9 cellular contexts compared by ENCODE assay signal in genomic region chr9:115649991-115650472, GRCh38.
A peak's percentile ranks its signal among the peaks of the same experiment; 100 is the strongest.
DNase-seq lines count a peak whose midpoint lies in the region; ATAC-seq and TF ChIP-seq lines count a peak whose summit lies in the region.
"Had no signal": no experiment of that assay in that cellular context is flagged by ENCODE, and none has a peak within 500 bp of the region (broad histone marks: within the 10 kb centered on the region; RNA-seq: fewer than 3 reads in every experiment).

No MANE protein-coding gene starts in this region.

- ATAC-seq in right lobe of liver, result peak; percentile 78 to 98 (median 85)
- no peak for ATAC-seq in HG03442 (IDR thresholded peaks at IDR 0.05; ENCODE audit: unreplicated experiment)

- H3K4me1 ChIP-seq in right lobe of liver, result no peaks in the 10 kb centered on the region
- H3K4me1 ChIP-seq in subcutaneous abdominal adipose tissue (ENCODE audit: control insufficient read depth in 5 of 5, insufficient read depth in 5 of 5, low read length in 5 of 5), result peaks cover 0 to 8% (median 5%) of the 10 kb centered on the region in 5 donors

- TF ChIP-seq CTCF in epithelial cell of proximal tubule (conservative IDR thresholded peaks at IDR 0.05; ENCODE audit: low read depth, low read length) (no peak), right lobe of liver (IDR thresholded peaks at IDR 0.05) (no peak)

- no peak overlapping the region for H3K27ac ChIP-seq in right lobe of liver
- peak overlapping the region; percentile 33 for H3K27ac ChIP-seq in subcutaneous abdominal adipose tissue (ENCODE audit: low read depth, low read length)

- TF ChIP-seq POLR2A in right lobe of liver (IDR thresholded peaks at IDR 0.05), result no peak

- H3K4me3 ChIP-seq in epithelial cell of proximal tubule (ENCODE audit: low read depth, low read length) (no peak overlapping the region), right lobe of liver (no peak overlapping the region), subcutaneous abdominal adipose tissue (ENCODE audit: low read depth in 1 of 5, low read length in 5 of 5) (no peak overlapping the region)

- H3K36me3 ChIP-seq in right lobe of liver (no peaks in the 10 kb centered on the region), subcutaneous abdominal adipose tissue (ENCODE audit: control insufficient read depth in 5 of 5, insufficient read depth in 5 of 5, low read length in 5 of 5) (no peaks in the 10 kb centered on the region)

- H3K9me3 ChIP-seq in right lobe of liver (no peaks in the 10 kb centered on the region), subcutaneous abdominal adipose tissue (ENCODE audit: control insufficient read depth in 5 of 5, low read length in 5 of 5) (no peaks in the 10 kb centered on the region)

- peak; percentile 69 for DNase-seq in HT1080 (ENCODE audit: low read depth)
- DNase-seq in epithelial cell of proximal tubule (ENCODE audit: low read depth), result peak; percentile 82
- peak; percentile 30 to 77 (median 51) for DNase-seq in right lobe of liver
- DNase-seq in SHP77 (lab: John Stamatoyannopoulos, UW), result no peak
- DNase-seq in NCI-H1436 treated with DMSO at 0.1 percent for 48 hours (lab: John Stamatoyannopoulos, UW), result no peak
- no peak for DNase-seq in NCI-H1092 treated with DMSO at 0.1 percent for 48 hours (lab: John Stamatoyannopoulos, UW)
- DNase-seq: stimulated activated CD4-positive, alpha-beta T cell treated with anti-CD3 and anti-CD28 coated beads, Interleukin-12 subunit alpha, Interleukin-12 subunit beta, amount 100 ng/mL, for 4 hours had no signal

- WGBS in right lobe of liver (ENCODE audit: insufficient coverage, low coverage, low lambda C conversion rate, missing lambda C conversion rate), result 53% methylated on average over 5 of the region's 9 CpGs

- H3K27me3 ChIP-seq in right lobe of liver (no peaks in the 10 kb centered on the region), subcutaneous abdominal adipose tissue (ENCODE audit: control insufficient read depth in 5 of 5, insufficient read depth in 4 of 5, low read length in 5 of 5) (no peaks in the 10 kb centered on the region)

- intact Hi-C loops in right lobe of liver (cut with DNase I), result no loop called here

- H3K9ac ChIP-seq in subcutaneous abdominal adipose tissue (ENCODE audit: low read length in 5 of 5), result no peak overlapping the region

Comparison
In these comparisons a context has a peak if more than half of its experiments do, and no peak if none do; other contexts are left out.
1. DNase-seq: peak in HT1080 (single experiment), epithelial cell of proximal tubule (single experiment) and right lobe of liver (3 of 3); none in SHP77 (0 of 2), NCI-H1436 treated with DMSO at 0.1 percent for 48 hours (single experiment) and NCI-H1092 treated with DMSO at 0.1 percent for 48 hours (single experiment).